Comparison of ENCODE assay signal across 12 cellular contexts in genomic region chr7:7202375-7202720, GRCh38. TPM values are rescaled to one million over a fixed set of nuclear protein-coding genes. Genes with fewer than 3 reads are reported as not detected.
DNase-seq lines count a peak whose midpoint lies in the region; ATAC-seq and TF ChIP-seq lines count a peak whose summit lies in the region.
"Had no signal": no experiment of that assay in that cellular context is flagged by ENCODE, and none has a peak within 500 bp of the region (broad histone marks: within the 10 kb centered on the region; RNA-seq: fewer than 3 reads in every experiment).

No MANE protein-coding gene starts in this region.

- H3K4me3 Mint-ChIP-seq in activated T-cell treated with anti-CD3 and anti-CD28 coated beads, Interleukin-2, amount 50 U/mL, for 4 hours = peak overlapping the region; percentile 42
- peak overlapping the region; percentile 3 for H3K4me3 Mint-ChIP-seq in endothelial cell (ENCODE audit: unreplicated experiment)
- peak overlapping the region; percentile 62 for H3K4me3 Mint-ChIP-seq in stimulated activated memory B cell treated with anti-CD40 and anti-IgM and Interleukin-4, amounts not matched to agents 10 μg/mL and 1 μg/mL and 100 μg/mL, for 72 hours

- CTCF ChIA-PET in GM10248 (lab: Yijun Ruan, JAX) = interaction anchor here (1.0 to 1.9 kb wide), 2 partner anchors 19 to 55 kb away, joined by 3 to 4 read pairs; no protein-coding TSS in a partner anchor

- H3K27ac ChIP-seq in OCI-LY3 (ENCODE audit: low read length) = no peak overlapping the region
- H3K27ac ChIP-seq: prostate gland had no signal

- H3K4me3 ChIP-seq in OCI-LY3 (ENCODE audit: low read length) = no peak overlapping the region
- H3K4me3 ChIP-seq: prostate gland had no signal

- no peaks in the 10 kb centered on the region for H3K27me3 Mint-ChIP-seq in activated T-cell treated with anti-CD3 and anti-CD28 coated beads, Interleukin-2, amount 50 U/mL, for 4 hours (ENCODE audit: low read depth)
- peaks cover 6% of the 10 kb centered on the region for H3K27me3 Mint-ChIP-seq in endothelial cell (ENCODE audit: unreplicated experiment)
- no peaks in the 10 kb centered on the region for H3K27me3 Mint-ChIP-seq in stimulated activated memory B cell treated with anti-CD40 and anti-IgM and Interleukin-4, amounts not matched to agents 10 μg/mL and 1 μg/mL and 100 μg/mL, for 72 hours

- H3K27me3 ChIP-seq in OCI-LY3 (ENCODE audit: low read depth, low read length) = no peaks in the 10 kb centered on the region

- POLR2A ChIA-PET in GM10248 (lab: Yijun Ruan, JAX) = no interaction called here

- peak overlapping the region; percentile 76 for H3K27ac Mint-ChIP-seq in endothelial cell (ENCODE audit: unreplicated experiment)
- H3K27ac Mint-ChIP-seq in stimulated activated memory B cell treated with anti-CD40 and anti-IgM and Interleukin-4, amounts not matched to agents 10 μg/mL and 1 μg/mL and 100 μg/mL, for 72 hours = peak overlapping the region; percentile 53

- H3K9me3 Mint-ChIP-seq in activated T-cell treated with anti-CD3 and anti-CD28 coated beads, Interleukin-2, amount 50 U/mL, for 4 hours = peaks cover 19% of the 10 kb centered on the region
- no peaks in the 10 kb centered on the region for H3K9me3 Mint-ChIP-seq in endothelial cell (ENCODE audit: unreplicated experiment)
- H3K9me3 Mint-ChIP-seq in stimulated activated memory B cell treated with anti-CD40 and anti-IgM and Interleukin-4, amounts not matched to agents 10 μg/mL and 1 μg/mL and 100 μg/mL, for 72 hours = peaks cover 11% of the 10 kb centered on the region

- peak overlapping the region; percentile 88; the same call in 1 of the 2 replicates for H3K4me2 ChIP-seq in OCI-LY3 (ENCODE audit: low read length)

- no peak for ATAC-seq in activated T-cell treated with anti-CD3 and anti-CD28 coated beads, Interleukin-2, amount 50 U/mL, for 4 hours
- ATAC-seq in stimulated activated memory B cell treated with anti-CD40 and anti-IgM and Interleukin-4, amounts not matched to agents 10 μg/mL and 1 μg/mL and 100 μg/mL, for 72 hours = no peak

- H3K4me1 ChIP-seq in OCI-LY3 (ENCODE audit: low read length) = peaks cover 14% of the 10 kb centered on the region
- H3K4me1 ChIP-seq: prostate gland had no signal

- peaks cover 11% of the 10 kb centered on the region for H3K36me3 Mint-ChIP-seq in activated T-cell treated with anti-CD3 and anti-CD28 coated beads, Interleukin-2, amount 50 U/mL, for 4 hours (ENCODE audit: insufficient read depth)
- H3K36me3 Mint-ChIP-seq in endothelial cell (ENCODE audit: low read depth, unreplicated experiment) = peaks cover 12% of the 10 kb centered on the region
- H3K36me3 Mint-ChIP-seq in stimulated activated memory B cell treated with anti-CD40 and anti-IgM and Interleukin-4, amounts not matched to agents 10 μg/mL and 1 μg/mL and 100 μg/mL, for 72 hours = peaks cover 31% of the 10 kb centered on the region

- no peak for DNase-seq in activated T-cell treated with anti-CD3 and anti-CD28 coated beads, Interleukin-2, amount 50 U/mL, for 4 hours
- DNase-seq in activated T-cell treated with anti-CD3 and anti-CD28 coated beads for 4 hours (no peak), endothelial cell (ENCODE audit: low spot score) (no peak), COLO829 (ENCODE audit: low spot score) (no peak), SIG-M5 (lab: John Stamatoyannopoulos, UW) (no peak), GM10248 (ENCODE audit: extremely low spot score) (no peak)
- DNase-seq: anterior cingulate cortex, NCI-H2227 treated with DMSO at 0.1 percent for 48 hours, PC-9 had no signal

- H3K9me3 ChIP-seq in OCI-LY3 (ENCODE audit: insufficient read depth, low read length) = no peaks in the 10 kb centered on the region
- H3K9me3 ChIP-seq: prostate gland had no signal

- peaks cover 3% of the 10 kb centered on the region for H3K36me3 ChIP-seq in OCI-LY3 (replicated peaks; ENCODE audit: low read depth, low read length)
- H3K36me3 ChIP-seq: prostate gland had no signal

- peaks cover 90% of the 10 kb centered on the region for H3K4me1 Mint-ChIP-seq in activated T-cell treated with anti-CD3 and anti-CD28 coated beads, Interleukin-2, amount 50 U/mL, for 4 hours (ENCODE audit: low read depth)
- H3K4me1 Mint-ChIP-seq in endothelial cell (ENCODE audit: unreplicated experiment) = peaks cover 43% of the 10 kb centered on the region
- H3K4me1 Mint-ChIP-seq in stimulated activated memory B cell treated with anti-CD40 and anti-IgM and Interleukin-4, amounts not matched to agents 10 μg/mL and 1 μg/mL and 100 μg/mL, for 72 hours = peaks cover 90% of the 10 kb centered on the region

- no peak overlapping the region for H3K9ac ChIP-seq in OCI-LY3 (ENCODE audit: low read length)

- peaks cover 27% of the 10 kb centered on the region for H4K20me1 ChIP-seq in OCI-LY3 (ENCODE audit: insufficient read depth, low read length)

- H3K79me2 ChIP-seq in OCI-LY3 (ENCODE audit: low read length) = peaks cover 64% of the 10 kb centered on the region

- TF ChIP-seq CTCF in OCI-LY3 (IDR thresholded peaks at IDR 0.05; ENCODE audit: low read depth, low read length) (no peak), endothelial cell (IDR thresholded peaks at IDR 0.05; ENCODE audit: unreplicated experiment) (no peak), GM10248 (IDR thresholded peaks at IDR 0.05; ENCODE audit: control extremely low read depth, extremely low read depth, low read depth, missing control alignments) (no peak)

- no peak overlapping the region for H2AFZ ChIP-seq in OCI-LY3 (ENCODE audit: low read depth, low read length)
- H2AFZ ChIP-seq: PC-9 had no signal

RNA-seq across cellular contexts. Expression of gene C1GALT1, which starts 20.0 kb away (rescaled TPM):
- total RNA-seq in activated T-cell treated with anti-CD3 and anti-CD28 coated beads, Interleukin-2, amount 50 U/mL, for 4 hours = 10 to 100 TPM; 39.7 to 42.0 (median 40.4) TPM
- 39.7 TPM for total RNA-seq in endothelial cell (ENCODE audit: unreplicated experiment)

Comparison
In these comparisons a context has a peak if more than half of its experiments do, and no peak if none do; other contexts are left out.
1. H3K4me3 Mint-ChIP-seq: peak in every context shown above with its lines; median percentile 62 in stimulated activated memory B cell treated with anti-CD40 and anti-IgM and Interleukin-4, amounts not matched to agents 10 μg/mL and 1 μg/mL and 100 μg/mL, for 72 hours; 42 in activated T-cell treated with anti-CD3 and anti-CD28 coated beads, Interleukin-2, amount 50 U/mL, for 4 hours; 3 in endothelial cell.